ENCODE assay signal across 9 cellular contexts in the genomic region with DNA sequence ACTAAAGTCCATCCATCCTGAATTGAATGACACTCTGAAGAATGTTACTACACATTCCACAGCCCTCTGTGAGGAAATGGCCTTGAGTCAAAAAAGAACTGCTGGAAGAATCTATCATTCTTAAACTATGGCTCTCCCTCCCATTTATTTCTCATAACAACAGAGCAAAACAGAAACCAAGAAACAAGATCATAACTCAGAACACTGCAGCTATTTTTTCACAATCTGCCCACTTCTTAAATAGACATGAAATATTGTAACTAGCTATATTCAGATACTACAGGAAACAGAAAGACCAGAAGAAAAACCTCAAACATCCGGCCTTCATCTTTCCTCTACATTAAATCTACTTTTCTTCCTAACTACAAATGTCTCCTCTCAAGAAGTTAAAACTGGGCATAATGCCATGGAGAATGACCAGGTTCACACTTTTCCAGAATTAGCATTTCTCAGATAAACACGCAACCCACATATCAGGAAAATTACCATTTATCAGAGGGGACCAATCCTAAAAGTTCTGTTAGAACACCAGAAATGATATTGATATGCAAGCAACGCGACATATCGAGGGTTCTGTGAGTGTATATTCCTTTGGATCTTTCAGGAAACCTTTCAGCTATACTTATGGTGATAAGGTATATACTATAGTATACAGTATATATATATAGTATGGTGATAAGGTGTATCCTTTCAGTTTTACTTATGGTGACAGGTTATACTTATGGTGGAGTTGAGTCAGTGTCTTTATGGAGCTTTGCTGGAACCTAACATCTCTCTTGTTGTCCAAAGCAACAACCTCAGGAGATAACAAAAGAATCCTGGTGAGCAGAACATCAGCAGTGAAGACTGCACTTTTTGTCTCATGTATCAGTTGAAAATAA.
DNase-seq lines count a peak whose midpoint lies in the region; ATAC-seq and TF ChIP-seq lines count a peak whose summit lies in the region.
"Had no signal": no experiment of that assay in that cellular context is flagged by ENCODE, and none has a peak within 500 bp of the region (broad histone marks: within the 10 kb centered on the region; RNA-seq: fewer than 3 reads in every experiment).

No MANE protein-coding gene starts in this region.

- H3K4me1 ChIP-seq in upper lobe of right lung, result peaks cover 34% of the 10 kb centered on the region

- POLR2A ChIA-PET in activated CD4-positive, alpha-beta memory T cell treated with anti-CD3 and anti-CD28 coated beads, Interleukin-2, amount 10 ng/mL, durations not matched to agents 7 days and 5 days (lab: Charles Lee), result interaction anchor here (0.7 to 6.8 kb wide), 20 partner anchors 20 to 1091 kb away, joined by 3 to 193 read pairs (median 7); a partner anchor contains a TSS

- DNase-seq in AG20443 (ENCODE audit: low spot score), result peak; percentile 73
- no peak for DNase-seq in activated CD4-positive, alpha-beta memory T cell treated with anti-CD3 and anti-CD28 coated beads, Interleukin-2, amount 10 ng/mL, durations not matched to agents 7 days and 5 days
- DNase-seq in kidney glomerular epithelial cell (lab: John Stamatoyannopoulos, UW), result peak; percentile 37
- no peak for DNase-seq in upper lobe of right lung
- DNase-seq in hypothalamus (lab: John Stamatoyannopoulos, UW), result no peak
- no peak for DNase-seq in hippocampal formation (lab: John Stamatoyannopoulos, UW)

- H3K9me3 ChIP-seq in upper lobe of right lung, result no peaks in the 10 kb centered on the region

- no peak for TF ChIP-seq CTCF in upper lobe of right lung (IDR thresholded peaks at IDR 0.05)

- peak overlapping the region; percentile 61 for H3K4me3 Mint-ChIP-seq in activated CD4-positive, alpha-beta memory T cell treated with anti-CD3 and anti-CD28 coated beads, Interleukin-2, amount 10 ng/mL, durations not matched to agents 7 days and 5 days

- peaks cover 8% of the 10 kb centered on the region for H3K36me3 Mint-ChIP-seq in activated CD4-positive, alpha-beta memory T cell treated with anti-CD3 and anti-CD28 coated beads, Interleukin-2, amount 10 ng/mL, durations not matched to agents 7 days and 5 days (ENCODE audit: low read depth)

- H3K27ac ChIP-seq in upper lobe of right lung, result peak overlapping the region; percentile 98

- intact Hi-C loops in upper lobe of right lung (cut with DNase I), result loop anchor here (10.0 kb wide), 1 partner anchor 60 kb away; a partner anchor contains a TSS

- ATAC-seq in GM19035 (IDR thresholded peaks at IDR 0.05; ENCODE audit: unreplicated experiment) (peak; percentile 47), HG03432 (IDR thresholded peaks at IDR 0.05; ENCODE audit: unreplicated experiment) (peak; percentile 64), upper lobe of right lung (no peak)
- ATAC-seq: HCT116 had no signal

- CTCF ChIA-PET in activated CD4-positive, alpha-beta memory T cell treated with anti-CD3 and anti-CD28 coated beads, Interleukin-2, amount 10 ng/mL, durations not matched to agents 7 days and 5 days (lab: Charles Lee), result interaction anchor here (0.7 to 4.4 kb wide), 11 partner anchors 9 to 270 kb away, joined by 3 to 51 read pairs (median 6); a partner anchor contains a TSS

- H3K4me1 Mint-ChIP-seq in activated CD4-positive, alpha-beta memory T cell treated with anti-CD3 and anti-CD28 coated beads, Interleukin-2, amount 10 ng/mL, durations not matched to agents 7 days and 5 days, result peaks cover 44% of the 10 kb centered on the region

- peak overlapping the region; percentile 6 for H3K4me3 ChIP-seq in upper lobe of right lung

- H3K36me3 ChIP-seq in upper lobe of right lung, result no peaks in the 10 kb centered on the region

- no peaks in the 10 kb centered on the region for H3K9me3 Mint-ChIP-seq in activated CD4-positive, alpha-beta memory T cell treated with anti-CD3 and anti-CD28 coated beads, Interleukin-2, amount 10 ng/mL, durations not matched to agents 7 days and 5 days

- no peaks in the 10 kb centered on the region for H3K27me3 ChIP-seq in upper lobe of right lung

- H3K27ac Mint-ChIP-seq in activated CD4-positive, alpha-beta memory T cell treated with anti-CD3 and anti-CD28 coated beads, Interleukin-2, amount 10 ng/mL, durations not matched to agents 7 days and 5 days, result peak overlapping the region; percentile 98

- no peaks in the 10 kb centered on the region for H3K27me3 Mint-ChIP-seq in activated CD4-positive, alpha-beta memory T cell treated with anti-CD3 and anti-CD28 coated beads, Interleukin-2, amount 10 ng/mL, durations not matched to agents 7 days and 5 days

Comparison
In these comparisons a context has a peak if more than half of its experiments do, and no peak if none do; other contexts are left out.
1. DNase-seq: peak in AG20443 (single experiment) and kidney glomerular epithelial cell (single experiment); none in activated CD4-positive, alpha-beta memory T cell treated with anti-CD3 and anti-CD28 coated beads, Interleukin-2, amount 10 ng/mL, durations not matched to agents 7 days and 5 days (single experiment), upper lobe of right lung (single experiment), hypothalamus (0 of 51) and hippocampal formation (0 of 2).